ENCODE assay signal across 18 cellular contexts in genomic region chr11:120327311-120327710, GRCh38. TPM values are rescaled to one million over a fixed set of nuclear protein-coding genes. Genes with fewer than 3 reads are reported as not detected.
A peak's percentile ranks its signal among the peaks of the same experiment; 100 is the strongest.
DNase-seq lines count a peak whose midpoint lies in the region; FAIRE-seq and TF ChIP-seq lines count a peak whose summit lies in the region.
"Had no signal": no experiment of that assay in that cellular context is flagged by ENCODE, and none has a peak within 500 bp of the region (broad histone marks: within the 10 kb centered on the region; RNA-seq: fewer than 3 reads in every experiment).

No MANE protein-coding gene starts in this region.

- no peaks in the 10 kb centered on the region for H3K9me3 ChIP-seq in DOHH2 (ENCODE audit: control insufficient read depth, insufficient read depth, low read length)
- H3K9me3 ChIP-seq in OCI-LY1 (ENCODE audit: low read length) = no peaks in the 10 kb centered on the region
- H3K9me3 ChIP-seq in endocrine pancreas (ENCODE audit: control insufficient read depth, low read length) = no peaks in the 10 kb centered on the region
- no peaks in the 10 kb centered on the region for H3K9me3 ChIP-seq in prostate gland
- H3K9me3 ChIP-seq: neutrophil, right lobe of liver had no signal

- H3K79me2 ChIP-seq in DOHH2 (ENCODE audit: control insufficient read depth, low read length) (no peaks in the 10 kb centered on the region), OCI-LY1 (ENCODE audit: insufficient read depth, low read length) (no peaks in the 10 kb centered on the region)

- peak overlapping the region; percentile 73 for H3K4me2 ChIP-seq in DOHH2 (ENCODE audit: low read length)
- H3K4me2 ChIP-seq in OCI-LY1 (ENCODE audit: low read length) = peak overlapping the region; percentile 70

- H2AFZ ChIP-seq in OCI-LY1 (ENCODE audit: low read length) = no peak overlapping the region

- TF ChIP-seq CTCF in DOHH2 (IDR thresholded peaks at IDR 0.05; ENCODE audit: low read depth, low read length, poor library complexity, severe bottlenecking) (no peak), OCI-LY1 (IDR thresholded peaks at IDR 0.05; ENCODE audit: low read length) (no peak), prostate gland (IDR thresholded peaks at IDR 0.05) (no peak)

- H3K36me3 ChIP-seq in DOHH2 (ENCODE audit: control insufficient read depth, low read length) (no peaks in the 10 kb centered on the region), OCI-LY1 (ENCODE audit: insufficient read depth, low read length) (no peaks in the 10 kb centered on the region), endocrine pancreas (ENCODE audit: control insufficient read depth, insufficient read depth, low read length) (peaks cover 7% of the 10 kb centered on the region), prostate gland (no peaks in the 10 kb centered on the region)
- H3K36me3 ChIP-seq: neutrophil, right lobe of liver had no signal

- TF ChIP-seq POLR2A in prostate gland (IDR thresholded peaks at IDR 0.05) = no peak

- H4K20me1 ChIP-seq in DOHH2 (ENCODE audit: control insufficient read depth, insufficient read depth, low read depth, low read length) = no peaks in the 10 kb centered on the region
- H4K20me1 ChIP-seq in OCI-LY1 (ENCODE audit: insufficient read depth, low read length) = no peaks in the 10 kb centered on the region

- H3K27me3 ChIP-seq in DOHH2 (ENCODE audit: control insufficient read depth, low read length) (peaks cover 28% of the 10 kb centered on the region), OCI-LY1 (ENCODE audit: insufficient read depth, low read length) (no peaks in the 10 kb centered on the region), endocrine pancreas (ENCODE audit: control insufficient read depth, insufficient read depth, low read length) (no peaks in the 10 kb centered on the region), prostate gland (replicated peaks; ENCODE audit: insufficient read depth) (no peaks in the 10 kb centered on the region)
- H3K27me3 ChIP-seq: right lobe of liver had no signal

- 93% methylated on average over 4 of the region's 4 CpGs for WGBS in prostate gland

- H3K9ac ChIP-seq in OCI-LY1 (ENCODE audit: low read length) (0 out of 2 replicates have a peak overlapping the region, but pooled peaks have one; percentile 2), endocrine pancreas (ENCODE audit: control insufficient read depth, insufficient read depth, low read length) (peak overlapping the region; percentile 47)

- no peak for FAIRE-seq in urothelium cell line (lab: Jason Lieb, UNC)
- FAIRE-seq: GM19239 had no signal

- H3F3A ChIP-seq in DOHH2 (ENCODE audit: control insufficient read depth, insufficient read depth) (peaks cover 4% of the 10 kb centered on the region), OCI-LY1 (ENCODE audit: insufficient read depth, low read length) (no peaks in the 10 kb centered on the region)

- H3K4me3 ChIP-seq in DOHH2 (ENCODE audit: low read length) (no peak overlapping the region; the same call in 1 of the 2 replicates), OCI-LY1 (ENCODE audit: low read depth, low read length, poor library complexity, severe bottlenecking) (no peak overlapping the region), endocrine pancreas (ENCODE audit: control insufficient read depth, insufficient read depth, low read length) (peak overlapping the region; percentile 38), prostate gland (no peak overlapping the region)
- H3K4me3 ChIP-seq: right lobe of liver had no signal

- H3K9me2 ChIP-seq in DOHH2 (replicated peaks; ENCODE audit: control insufficient read depth, low read length) (no peaks in the 10 kb centered on the region), OCI-LY1 (ENCODE audit: low read depth, low read length) (no peaks in the 10 kb centered on the region)

- H3K4me1 ChIP-seq in DOHH2 (ENCODE audit: control insufficient read depth, low read length) (peaks cover 27% of the 10 kb centered on the region), OCI-LY1 (ENCODE audit: insufficient read depth, low read length, severe bottlenecking) (peaks cover 25% of the 10 kb centered on the region), endocrine pancreas (ENCODE audit: control insufficient read depth, insufficient read depth, low read length) (peaks cover 8% of the 10 kb centered on the region), prostate gland (replicated peaks) (no peaks in the 10 kb centered on the region)

- DNase-seq in prostate gland (ENCODE audit: low spot score) (no peak), urothelium cell line (ENCODE audit: low spot score) (no peak), KG1 (lab: John Stamatoyannopoulos, UW) (no peak), HT-29 (ENCODE audit: low spot score) (no peak)
- DNase-seq: activated CD8-positive, alpha-beta memory T cell treated with anti-CD3 and anti-CD28 coated beads for 24 hours; activated naive CD8-positive, alpha-beta T cell treated with anti-CD3 and anti-CD28 coated beads, Interleukin-2, amount 50 U/mL, for 24 hours; Calu3; effector memory CD4-positive, alpha-beta T cell; islet precursor cell; mesendoderm; NCI-H187; right lobe of liver; T-helper 2 cell had no signal

- intact Hi-C loops in prostate gland (cut with DNase I) = no loop called here

- no peak overlapping the region for H3K27ac ChIP-seq in DOHH2 (ENCODE audit: low read depth, low read length)
- peak overlapping the region; percentile 80 for H3K27ac ChIP-seq in OCI-LY1 (ENCODE audit: low read depth, low read length, poor library complexity, severe bottlenecking)
- peak overlapping the region; percentile 97 to 98 for H3K27ac ChIP-seq in prostate gland
- H3K27ac ChIP-seq: neutrophil had no signal

RNA-seq across cellular contexts. Expression of gene TLCD5, which starts 2.2 kb away (rescaled TPM):
- total RNA-seq in prostate gland = 10 to 100 TPM in 1 of 2 donors, 1 to 10 TPM in 1; 7.8 to 10.6 TPM
- 0.38 and 0.44 TPM in 2 replicates for total RNA-seq in HT-29 (2014; rRNA removed; shearing (Covaris generic))

RNA-seq across cellular contexts. Expression of gene ARHGEF12, which starts 8.9 kb away (rescaled TPM):
- 10 to 100 TPM; 86.2 to 96.5 TPM for total RNA-seq in prostate gland
- total RNA-seq in HT-29 (2014; rRNA removed; shearing (Covaris generic)) = 44.7 and 45.1 TPM in 2 replicates
